ENCODE assay signal across 22 cellular contexts in the genomic region with DNA sequence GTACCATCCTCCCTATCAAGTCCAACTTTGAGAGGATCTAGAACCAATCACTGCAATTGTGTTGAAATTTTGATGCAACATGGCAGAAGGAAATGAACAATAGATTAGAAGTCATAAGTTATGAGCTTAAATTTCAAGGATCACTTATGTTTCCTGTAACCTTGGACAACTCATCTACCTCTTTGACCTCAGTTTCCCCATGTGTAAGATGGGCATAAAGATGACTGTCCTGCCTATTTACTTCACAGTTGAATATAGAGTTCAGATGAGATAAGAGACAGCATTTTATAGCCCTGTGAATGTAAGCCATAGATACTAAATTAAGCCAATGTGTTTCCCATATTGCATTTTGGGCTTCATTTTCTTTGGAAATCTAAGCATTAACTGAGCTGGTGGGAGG. TPM values are rescaled to one million over a fixed set of nuclear protein-coding genes. Genes with fewer than 3 reads are reported as not detected.
DNase-seq lines count a peak whose midpoint lies in the region; ATAC-seq, FAIRE-seq and TF ChIP-seq lines count a peak whose summit lies in the region.
"Had no signal": no experiment of that assay in that cellular context is flagged by ENCODE, and none has a peak within 500 bp of the region (broad histone marks: within the 10 kb centered on the region; RNA-seq: fewer than 3 reads in every experiment).

No MANE protein-coding gene starts in this region.

- no peak for FAIRE-seq in urothelium cell line (lab: Jason Lieb, UNC)
- FAIRE-seq: bronchial epithelial cell, G401.6, islet of Langerhans had no signal

- H3K36me3 Mint-ChIP-seq in activated CD8-positive, alpha-beta memory T cell treated with anti-CD3 and anti-CD28 coated beads, Interleukin-2, amount 10 ng/mL, durations not matched to agents 7 days and 5 days, result peaks cover 43% of the 10 kb centered on the region
- peaks cover 67% of the 10 kb centered on the region for H3K36me3 Mint-ChIP-seq in activated T-helper 2 cell treated with anti-CD3 and anti-CD28 coated beads, Interferon-gamma antibody, Interleukin-2, Interleukin-4, amounts not matched to agents 10 μg/mL and 5 μg/mL and 100 μg/mL, durations not matched to agents 14 hours and 24 hours and 36 hours (ENCODE audit: low read depth)
- H3K36me3 Mint-ChIP-seq in natural killer cell treated with Interleukin-12 subunit alpha and Interleukin-12 subunit beta and Interleukin-15 and Interleukin-18, amount 100 ng/mL, for 72 hours, result no peaks in the 10 kb centered on the region

- DNase-seq in activated CD8-positive, alpha-beta memory T cell treated with anti-CD3 and anti-CD28 coated beads, Interleukin-2, amount 10 ng/mL, durations not matched to agents 7 days and 5 days, result no peak
- DNase-seq in activated CD8-positive, alpha-beta memory T cell treated with anti-CD3 and anti-CD28 coated beads, Interleukin-2, amount 50 U/mL, for 4 hours, result no peak
- no peak for DNase-seq in Jurkat, Clone E6-1 (ENCODE audit: low read depth, low spot score)
- DNase-seq in activated T-helper 2 cell treated with anti-CD3 and anti-CD28 coated beads, Interferon-gamma antibody, Interleukin-2, Interleukin-4, amounts not matched to agents 10 μg/mL and 5 μg/mL and 100 μg/mL, durations not matched to agents 14 hours and 24 hours and 36 hours (ENCODE audit: low spot score), result no peak
- no peak for DNase-seq in natural killer cell treated with Interleukin-12 subunit alpha and Interleukin-12 subunit beta and Interleukin-15 and Interleukin-18, amount 100 ng/mL, for 72 hours (ENCODE audit: low spot score)
- DNase-seq in urothelium cell line (ENCODE audit: low spot score) (no peak), dorsolateral prefrontal cortex (no peak)
- DNase-seq: NCI-H524; nucleus accumbens; RPMI8226; stimulated activated CD4-positive, alpha-beta T cell treated with anti-CD3 and anti-CD28 coated beads, Interleukin-4, amount 100 ng/mL, for 24 hours had no signal

- H3K27ac ChIP-seq in dorsolateral prefrontal cortex, result no peak overlapping the region
- H3K27ac ChIP-seq: SK-N-MC had no signal

- H3K27ac Mint-ChIP-seq in activated CD8-positive, alpha-beta memory T cell treated with anti-CD3 and anti-CD28 coated beads, Interleukin-2, amount 10 ng/mL, durations not matched to agents 7 days and 5 days, result peak overlapping the region; percentile 88
- peak overlapping the region; percentile 91 for H3K27ac Mint-ChIP-seq in activated T-helper 2 cell treated with anti-CD3 and anti-CD28 coated beads, Interferon-gamma antibody, Interleukin-2, Interleukin-4, amounts not matched to agents 10 μg/mL and 5 μg/mL and 100 μg/mL, durations not matched to agents 14 hours and 24 hours and 36 hours
- peak overlapping the region; percentile 15 to 66 for H3K27ac Mint-ChIP-seq in natural killer cell treated with Interleukin-12 subunit alpha and Interleukin-12 subunit beta and Interleukin-15 and Interleukin-18, amount 100 ng/mL, for 72 hours

- intact Hi-C loops in activated T-helper 2 cell treated with anti-CD3 and anti-CD28 coated beads, Interferon-gamma antibody, Interleukin-2, Interleukin-4, amounts not matched to agents 10 μg/mL and 5 μg/mL and 100 μg/mL, durations not matched to agents 14 hours and 24 hours and 36 hours (cut with micrococcal nuclease), result no loop called here
- intact Hi-C loops in dorsolateral prefrontal cortex (cut with DNase I), result no loop called here

- H3K27me3 ChIP-seq in dorsolateral prefrontal cortex, result peaks cover 0 to 6% (median 0%) of the 10 kb centered on the region in 45 donors
- H3K27me3 ChIP-seq: hepatocyte had no signal

- TF ChIP-seq CTCF in dorsolateral prefrontal cortex (IDR thresholded peaks at IDR 0.05 in 54 of 56, conservative IDR thresholded peaks at IDR 0.05 in 2 of 56; ENCODE audit: low read depth in 1 of 56, partially characterized antibody in 56 of 56), result no peak

- CTCF ChIA-PET in activated CD8-positive, alpha-beta memory T cell treated with anti-CD3 and anti-CD28 coated beads, Interleukin-2, amount 10 ng/mL, durations not matched to agents 7 days and 5 days (lab: Charles Lee), result interaction anchor here (2.1 to 4.7 kb wide), 4 partner anchors 12 to 97 kb away, joined by 11 to 56 read pairs (median 20); a partner anchor contains a TSS

- H3K27me3 Mint-ChIP-seq in activated CD8-positive, alpha-beta memory T cell treated with anti-CD3 and anti-CD28 coated beads, Interleukin-2, amount 10 ng/mL, durations not matched to agents 7 days and 5 days, result no peaks in the 10 kb centered on the region
- no peaks in the 10 kb centered on the region for H3K27me3 Mint-ChIP-seq in activated T-helper 2 cell treated with anti-CD3 and anti-CD28 coated beads, Interferon-gamma antibody, Interleukin-2, Interleukin-4, amounts not matched to agents 10 μg/mL and 5 μg/mL and 100 μg/mL, durations not matched to agents 14 hours and 24 hours and 36 hours (ENCODE audit: low read depth)
- peaks cover 0 to 22% of the 10 kb centered on the region in 2 donors for H3K27me3 Mint-ChIP-seq in natural killer cell treated with Interleukin-12 subunit alpha and Interleukin-12 subunit beta and Interleukin-15 and Interleukin-18, amount 100 ng/mL, for 72 hours

- ATAC-seq in activated CD8-positive, alpha-beta memory T cell treated with anti-CD3 and anti-CD28 coated beads, Interleukin-2, amount 10 ng/mL, durations not matched to agents 7 days and 5 days, result no peak
- ATAC-seq in natural killer cell treated with Interleukin-12 subunit alpha and Interleukin-12 subunit beta and Interleukin-15 and Interleukin-18, amount 100 ng/mL, for 72 hours, result no peak
- no peak for ATAC-seq in GM18909 (IDR thresholded peaks at IDR 0.05; ENCODE audit: poor library complexity, unreplicated experiment)
- ATAC-seq: activated CD4-positive, CD25-positive, alpha-beta regulatory T cell treated with anti-CD3 and anti-CD28 coated beads, Interleukin-2, amount 50 U/mL, for 24 hours had no signal

- H3K4me3 Mint-ChIP-seq in activated CD8-positive, alpha-beta memory T cell treated with anti-CD3 and anti-CD28 coated beads, Interleukin-2, amount 10 ng/mL, durations not matched to agents 7 days and 5 days, result peak overlapping the region; percentile 43
- H3K4me3 Mint-ChIP-seq in activated T-helper 2 cell treated with anti-CD3 and anti-CD28 coated beads, Interferon-gamma antibody, Interleukin-2, Interleukin-4, amounts not matched to agents 10 μg/mL and 5 μg/mL and 100 μg/mL, durations not matched to agents 14 hours and 24 hours and 36 hours (ENCODE audit: low read depth), result peak overlapping the region; percentile 71
- H3K4me3 Mint-ChIP-seq in natural killer cell treated with Interleukin-12 subunit alpha and Interleukin-12 subunit beta and Interleukin-15 and Interleukin-18, amount 100 ng/mL, for 72 hours, result peak overlapping the region; percentile 9

- H3K9me3 Mint-ChIP-seq in activated CD8-positive, alpha-beta memory T cell treated with anti-CD3 and anti-CD28 coated beads, Interleukin-2, amount 10 ng/mL, durations not matched to agents 7 days and 5 days (ENCODE audit: low read depth), result peaks cover 2% of the 10 kb centered on the region
- H3K9me3 Mint-ChIP-seq in activated T-helper 2 cell treated with anti-CD3 and anti-CD28 coated beads, Interferon-gamma antibody, Interleukin-2, Interleukin-4, amounts not matched to agents 10 μg/mL and 5 μg/mL and 100 μg/mL, durations not matched to agents 14 hours and 24 hours and 36 hours, result peaks cover 4% of the 10 kb centered on the region
- peaks cover 3% of the 10 kb centered on the region for H3K9me3 Mint-ChIP-seq in natural killer cell treated with Interleukin-12 subunit alpha and Interleukin-12 subunit beta and Interleukin-15 and Interleukin-18, amount 100 ng/mL, for 72 hours

- peak overlapping the region; percentile 30 for H3K4me3 ChIP-seq in Jurkat, Clone E6-1 (ENCODE audit: low read length)
- no peak overlapping the region for H3K4me3 ChIP-seq in dorsolateral prefrontal cortex
- H3K4me3 ChIP-seq: hepatocyte, lung, SK-N-MC had no signal

- peaks cover 77% of the 10 kb centered on the region for H3K4me1 Mint-ChIP-seq in activated CD8-positive, alpha-beta memory T cell treated with anti-CD3 and anti-CD28 coated beads, Interleukin-2, amount 10 ng/mL, durations not matched to agents 7 days and 5 days
- peaks cover 87% of the 10 kb centered on the region for H3K4me1 Mint-ChIP-seq in activated T-helper 2 cell treated with anti-CD3 and anti-CD28 coated beads, Interferon-gamma antibody, Interleukin-2, Interleukin-4, amounts not matched to agents 10 μg/mL and 5 μg/mL and 100 μg/mL, durations not matched to agents 14 hours and 24 hours and 36 hours (ENCODE audit: low read depth)
- peaks cover 16 to 27% of the 10 kb centered on the region in 2 donors for H3K4me1 Mint-ChIP-seq in natural killer cell treated with Interleukin-12 subunit alpha and Interleukin-12 subunit beta and Interleukin-15 and Interleukin-18, amount 100 ng/mL, for 72 hours (ENCODE audit: low read depth in 2 of 2)

RNA-seq across cellular contexts. Expression of a gene that starts 13.0 kb away (rescaled TPM):
- total RNA-seq in activated CD8-positive, alpha-beta memory T cell treated with anti-CD3 and anti-CD28 coated beads, Interleukin-2, amount 10 ng/mL, durations not matched to agents 7 days and 5 days, result 10 to 100 TPM; 30.5 to 35.7 TPM
- 6.0 TPM for polyA plus RNA-seq in Jurkat, Clone E6-1 (2012; ENCODE audit: insufficient read depth, insufficient read length)
- 53.6 and 59.3 TPM in 2 replicates for total RNA-seq in activated T-helper 2 cell treated with anti-CD3 and anti-CD28 coated beads, Interferon-gamma antibody, Interleukin-2, Interleukin-4, amounts not matched to agents 10 μg/mL and 5 μg/mL and 100 μg/mL, durations not matched to agents 14 hours and 24 hours and 36 hours
- total RNA-seq in natural killer cell treated with Interleukin-12 subunit alpha and Interleukin-12 subunit beta and Interleukin-15 and Interleukin-18, amount 100 ng/mL, for 72 hours, result 1 to 10 TPM; 2.5 to 3.2 TPM
- total RNA-seq in dorsolateral prefrontal cortex, result 1 to 10 TPM in 3 of 120 experiments, under 1 TPM in 40, not detected in 77; 0.10 to 1.9 (median 0.29) TPM
- total RNA-seq: A673, bronchial epithelial cell, hepatocyte, M059J had no signal
- polyA plus RNA-seq: BJ, hepatocyte had no signal

Comparison
In these comparisons a context has a peak if more than half of its experiments do, and no peak if none do; other contexts are left out.
1. H3K27ac Mint-ChIP-seq: peak in every context shown above with its lines; median percentile 91 in activated T-helper 2 cell treated with anti-CD3 and anti-CD28 coated beads, Interferon-gamma antibody, Interleukin-2, Interleukin-4, amounts not matched to agents 10 μg/mL and 5 μg/mL and 100 μg/mL, durations not matched to agents 14 hours and 24 hours and 36 hours; 88 in activated CD8-positive, alpha-beta memory T cell treated with anti-CD3 and anti-CD28 coated beads, Interleukin-2, amount 10 ng/mL, durations not matched to agents 7 days and 5 days; 40 in natural killer cell treated with Interleukin-12 subunit alpha and Interleukin-12 subunit beta and Interleukin-15 and Interleukin-18, amount 100 ng/mL, for 72 hours.
2. H3K4me3 Mint-ChIP-seq: peak in every context shown above with its lines; median percentile 71 in activated T-helper 2 cell treated with anti-CD3 and anti-CD28 coated beads, Interferon-gamma antibody, Interleukin-2, Interleukin-4, amounts not matched to agents 10 μg/mL and 5 μg/mL and 100 μg/mL, durations not matched to agents 14 hours and 24 hours and 36 hours; 43 in activated CD8-positive, alpha-beta memory T cell treated with anti-CD3 and anti-CD28 coated beads, Interleukin-2, amount 10 ng/mL, durations not matched to agents 7 days and 5 days; 9 in natural killer cell treated with Interleukin-12 subunit alpha and Interleukin-12 subunit beta and Interleukin-15 and Interleukin-18, amount 100 ng/mL, for 72 hours.
3. RNA of a gene that starts 13.0 kb away (total RNA-seq): 53.6 to 59.3 TPM in activated T-helper 2 cell treated with anti-CD3 and anti-CD28 coated beads, Interferon-gamma antibody, Interleukin-2, Interleukin-4, amounts not matched to agents 10 μg/mL and 5 μg/mL and 100 μg/mL, durations not matched to agents 14 hours and 24 hours and 36 hours and 30.5 to 35.7 TPM in activated CD8-positive, alpha-beta memory T cell treated with anti-CD3 and anti-CD28 coated beads, Interleukin-2, amount 10 ng/mL, durations not matched to agents 7 days and 5 days; 2.5 to 3.2 TPM in natural killer cell treated with Interleukin-12 subunit alpha and Interleukin-12 subunit beta and Interleukin-15 and Interleukin-18, amount 100 ng/mL, for 72 hours and 0.10 to 1.9 TPM in dorsolateral prefrontal cortex; every median in the first group is over 4 times any median in the second.